ENCODE assay signal across 8 cellular contexts in the genomic region with DNA sequence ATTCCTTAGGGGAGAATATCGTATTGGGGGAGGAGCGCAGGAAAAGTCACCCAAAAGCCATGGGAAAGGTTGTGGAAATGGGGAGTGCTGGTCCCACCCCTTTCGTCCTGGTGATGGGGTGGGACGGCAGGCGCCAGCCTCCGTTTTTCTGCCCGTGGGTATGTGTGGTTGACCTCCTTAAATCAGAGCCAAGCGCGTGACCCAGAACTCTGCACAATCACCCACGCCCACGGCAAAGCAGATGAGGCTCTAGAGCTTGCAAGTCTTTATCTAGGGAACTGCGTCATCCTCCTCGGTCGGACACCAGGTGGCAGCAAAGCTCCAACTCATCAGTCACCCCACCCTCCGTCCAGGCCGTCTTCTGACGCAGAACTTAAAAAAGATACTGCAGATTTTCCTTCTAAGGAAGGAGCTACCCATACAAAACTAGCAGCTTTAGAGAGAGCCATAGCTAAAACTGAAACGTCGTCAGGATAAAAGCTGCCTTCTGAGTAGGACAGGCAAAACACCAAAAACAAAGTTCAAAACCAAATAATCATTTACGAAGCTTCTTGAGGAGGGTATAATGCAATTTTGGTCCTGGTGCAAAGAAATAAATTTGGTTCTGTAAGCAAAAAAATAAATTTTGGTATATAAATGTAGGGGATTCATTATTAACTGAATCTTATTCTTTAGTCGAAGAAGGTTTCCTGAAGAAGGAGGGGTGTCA.
DNase-seq lines count a peak whose midpoint lies in the region; ATAC-seq and TF ChIP-seq lines count a peak whose summit lies in the region.

No MANE protein-coding gene starts in this region.

- DNase-seq in H7 (peak; percentile 47), M059J (ENCODE audit: low read depth) (peak; percentile 79), SHP77 treated with DMSO at 0.1 percent for 48 hours (lab: John Stamatoyannopoulos, UW) (peak; percentile 74), foreskin keratinocyte (peak in 1 of 2 donors; percentile 50), non-pigmented ciliary epithelial cell (ENCODE audit: low read depth) (peak; percentile 77), substantia nigra (lab: John Stamatoyannopoulos, UW) (peak; percentile 17 to 90 (median 77))
- DNase-seq in activated effector memory CD4-positive, alpha-beta T cell treated with anti-CD3 and anti-CD28 coated beads, Interleukin-2, amount 50 U/mL, for 16 hours = peak; percentile 95

- no peaks in the 10 kb centered on the region for H3K9me3 ChIP-seq in DOHH2 (ENCODE audit: control insufficient read depth, insufficient read depth, low read length)

- H3K4me1 ChIP-seq in DOHH2 (ENCODE audit: control insufficient read depth, low read length) (no peaks in the 10 kb centered on the region), foreskin keratinocyte (no peaks in the 10 kb centered on the region)

- peak; percentile 97 for ATAC-seq in foreskin keratinocyte

- no peak overlapping the region for H3K4me2 ChIP-seq in DOHH2 (ENCODE audit: low read length)

- no peaks in the 10 kb centered on the region for H3F3A ChIP-seq in DOHH2 (ENCODE audit: control insufficient read depth, insufficient read depth)

- no peaks in the 10 kb centered on the region for H3K9me2 ChIP-seq in DOHH2 (replicated peaks; ENCODE audit: control insufficient read depth, low read length)

- peak; percentile 56 for TF ChIP-seq CTCF in DOHH2 (IDR thresholded peaks at IDR 0.05; ENCODE audit: low read depth, low read length, poor library complexity, severe bottlenecking)
- TF ChIP-seq CTCF in foreskin keratinocyte (conservative IDR thresholded peaks at IDR 0.05) = peak; percentile 88

- H3K4me3 ChIP-seq in DOHH2 (ENCODE audit: low read length) (no peak overlapping the region), H7 (ENCODE audit: insufficient read depth, low read depth, low read length) (peak overlapping the region; percentile 25; the same call in 1 of the 2 replicates)

- H3K27ac ChIP-seq in DOHH2 (ENCODE audit: low read depth, low read length) (no peak overlapping the region), foreskin keratinocyte (no peak overlapping the region), substantia nigra (ENCODE audit: low read depth, low read length, poor library complexity, severe bottlenecking) (no peak overlapping the region)

- H3K79me2 ChIP-seq in DOHH2 (ENCODE audit: control insufficient read depth, low read length) = no peaks in the 10 kb centered on the region

- peaks cover 12% of the 10 kb centered on the region for H3K27me3 ChIP-seq in DOHH2 (ENCODE audit: control insufficient read depth, low read length)
- no peaks in the 10 kb centered on the region for H3K27me3 ChIP-seq in H7 (ENCODE audit: control insufficient read depth, insufficient read depth, low read length)
- H3K27me3 ChIP-seq in foreskin keratinocyte = no peaks in the 10 kb centered on the region

- H3K36me3 ChIP-seq in DOHH2 (ENCODE audit: control insufficient read depth, low read length) = no peaks in the 10 kb centered on the region
- H3K36me3 ChIP-seq in H7 (replicated peaks; ENCODE audit: control insufficient read depth, insufficient read depth, low read length) = no peaks in the 10 kb centered on the region

- no peaks in the 10 kb centered on the region for H4K20me1 ChIP-seq in DOHH2 (ENCODE audit: control insufficient read depth, insufficient read depth, low read depth, low read length)
